1 cellular context compared by ENCODE assay signal in the genomic region with DNA sequence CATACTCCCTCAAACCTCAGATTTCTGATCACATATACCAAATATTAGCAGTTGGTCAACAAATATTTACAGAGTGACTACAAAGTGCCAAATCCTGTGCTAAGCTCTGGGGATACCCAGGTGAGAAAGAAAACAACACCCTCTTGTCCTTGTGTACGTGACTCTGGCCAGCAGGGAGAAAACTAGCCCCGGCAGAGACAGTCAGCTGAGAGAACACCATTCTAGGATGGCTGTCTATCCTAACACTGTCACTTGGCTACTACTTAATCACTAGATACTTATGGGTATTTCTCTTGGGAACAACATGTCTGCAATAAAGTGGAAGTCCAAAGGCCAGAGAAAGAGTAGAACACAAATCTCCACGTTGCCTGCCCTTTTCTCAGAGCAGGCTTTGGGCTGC.
TF ChIP-seq lines count a peak whose summit lies in the region.

No MANE protein-coding gene starts in this region.

TF ChIP-seq in IMR-90, 13 proteins besides CTCF, POLR2A, EP300 and RAD21:
- TF ChIP-seq SMC3 (IDR thresholded peaks at IDR 0.05; ENCODE audit: low read depth, low read length) (no peak), FOS (IDR thresholded peaks at IDR 0.05; ENCODE audit: low read depth, low read length) (no peak)
TF ChIP-seq in IMR-90: peak in this region for 0.
